ENCODE assay signal across 8 cellular contexts in genomic region chr11:33700425-33701271, GRCh38. TPM values are rescaled to one million over a fixed set of nuclear protein-coding genes. Genes with fewer than 3 reads are reported as not detected.
DNase-seq lines count a peak whose midpoint lies in the region; ATAC-seq and TF ChIP-seq lines count a peak whose summit lies in the region.

TSS of gene C11orf91 (minus strand) at chr11:33700826. CDS start at chr11:33700740, 86 bp downstream.

- H3K9me3 ChIP-seq in spleen, result no peaks in the 10 kb centered on the region

- H3K4me1 ChIP-seq in spleen, result peaks cover 8 to 51% (median 23%) of the 10 kb centered on the region in 6 donors

- H3K4me3 ChIP-seq in AG09309 (ENCODE audit: control insufficient read depth, low read depth, low read length) (peak within 1 kb of the TSS; percentile 49), spleen (peak within 1 kb of the TSS; percentile 44 to 84 (median 68))

- peaks cover 0 to 6% (median 0%) of the 10 kb centered on the region in 7 donors for H3K27me3 ChIP-seq in spleen (replicated peaks in 1 of 7)

- TF ChIP-seq CTCF in AG09309 (IDR thresholded peaks at IDR 0.05; ENCODE audit: control insufficient read depth, insufficient read depth, low read depth, low read length, missing control alignments) (no peak), spleen (IDR thresholded peaks at IDR 0.05 in 8 of 11, conservative IDR thresholded peaks at IDR 0.05 in 3 of 11) (peak in 1 of 11 experiments; percentile 31)

- ATAC-seq in GM19023 (IDR thresholded peaks at IDR 0.05; ENCODE audit: unreplicated experiment) (peak; percentile 90), HG03196 (IDR thresholded peaks at IDR 0.05; ENCODE audit: unreplicated experiment) (peak; percentile 88)

- TF ChIP-seq POLR2A in spleen (IDR thresholded peaks at IDR 0.05), result peak in 1 of 3 donors; percentile 61

- peaks cover 0 to 8% (median 0%) of the 10 kb centered on the region in 6 donors for H3K36me3 ChIP-seq in spleen

- peak within 1 kb of the TSS; percentile 51 to 88 (median 81) for H3K27ac ChIP-seq in spleen

- peak; percentile 70 for DNase-seq in AG09309 (ENCODE audit: low read depth)
- DNase-seq in NCI-H226, result peak; percentile 84
- DNase-seq in activated CD4-positive, CD25-positive, alpha-beta regulatory T cell treated with anti-CD3 and anti-CD28 coated beads, Interleukin-2, amount 50 U/mL, for 16 hours (ENCODE audit: low read depth, low spot score), result peak; percentile 80
- DNase-seq in central memory CD4-positive, alpha-beta T cell, result peak; percentile 93
- DNase-seq in iris pigment epithelial cell (ENCODE audit: low read depth), result peak; percentile 96
- peak; percentile 99 for DNase-seq in spleen

- intact Hi-C loops in spleen (cut with DNase I; ENCODE audit: low total_unique reads), result no loop called here

- WGBS in spleen, 5 donors, result 0 to 3% (median 1%) methylated on average over 9 to 78 of the region's 78 CpGs

RNA-seq across cellular contexts. Expression of gene C11orf91, which starts in this region (rescaled TPM):
- total RNA-seq in spleen, result under 1 TPM in 1 of 7 donors, not detected in 6; 0.85 TPM
- not detected for polyA plus RNA-seq in spleen

Comparison
In these comparisons a context has a peak if more than half of its experiments do, and no peak if none do; other contexts are left out.
1. Peak in every context shown above with its lines: DNase-seq, ATAC-seq, H3K4me3 ChIP-seq and H3K27ac ChIP-seq.
2. Peak in DNase-seq, H3K4me3 ChIP-seq and H3K27ac ChIP-seq in spleen; RNA of the gene not detected or under 1 TPM.